16 cellular contexts compared by ENCODE assay signal in genomic region chr2:52294628-52295027, GRCh38.
DNase-seq lines count a peak whose midpoint lies in the region; ATAC-seq and TF ChIP-seq lines count a peak whose summit lies in the region.
"Had no signal": no experiment of that assay in that cellular context is flagged by ENCODE, and none has a peak within 500 bp of the region (broad histone marks: within the 10 kb centered on the region; RNA-seq: fewer than 3 reads in every experiment).

No MANE protein-coding gene starts in this region.

- no peak overlapping the region for H3K27ac ChIP-seq in ACC112 (ENCODE audit: low read depth, low read length)
- H3K27ac ChIP-seq in GM23338 (ENCODE audit: low read depth), result no peak overlapping the region
- no peak overlapping the region for H3K27ac ChIP-seq in foreskin keratinocyte
- H3K27ac ChIP-seq: A549, GM23248 had no signal

- TF ChIP-seq CTCF in GM23338 (conservative IDR thresholded peaks at IDR 0.05; ENCODE audit: low read depth in 2 of 2) (no peak), foreskin keratinocyte (conservative IDR thresholded peaks at IDR 0.05) (no peak)

- H3K27ac Mint-ChIP-seq in GM23338, result peak overlapping the region; percentile 45; the same call in 1 of the 2 replicates
- H3K27ac Mint-ChIP-seq: CD4-positive, alpha-beta memory T cell had no signal

- ATAC-seq in GM23338, result no peak
- ATAC-seq in foreskin keratinocyte, result no peak
- no peak for ATAC-seq in SK-N-SH treated with all-trans-retinoic acid at 6 μM for 48 hours
- ATAC-seq: A549 had no signal

- H3F3A ChIP-seq in GM23338 (replicated peaks; ENCODE audit: low read depth), result no peaks in the 10 kb centered on the region

- no peaks in the 10 kb centered on the region for H4K20me1 ChIP-seq in GM23338 (replicated peaks; ENCODE audit: insufficient read depth)

- no peaks in the 10 kb centered on the region for H3K4me1 ChIP-seq in ACC112 (ENCODE audit: control insufficient read depth, insufficient read depth, low read length, unreplicated experiment)
- H3K4me1 ChIP-seq in GM23338 (ENCODE audit: insufficient read depth), result peaks cover 43% of the 10 kb centered on the region
- H3K4me1 ChIP-seq in foreskin keratinocyte, result no peaks in the 10 kb centered on the region
- H3K4me1 ChIP-seq: A549, Caco-2 had no signal

- H3K4me3 Mint-ChIP-seq in GM23338, result no peak overlapping the region
- H3K4me3 Mint-ChIP-seq: CD4-positive, alpha-beta memory T cell had no signal

- in situ Hi-C loops in SK-MEL-5 (cut with HindIII; ENCODE audit: low pct_unique_long_range_greater_than_20kb, low sequenced_read_pairs), result no loop called here

- H3K9me2 ChIP-seq in GM23338 (ENCODE audit: insufficient read depth), result no peaks in the 10 kb centered on the region

- DNase-seq in GM23338 (ENCODE audit: low spot score), result no peak
- peak; percentile 90 for DNase-seq in SK-MEL-5 (ENCODE audit: low read depth, low spot score)
- peak; percentile 28 for DNase-seq in foreskin melanocyte
- no peak for DNase-seq in activated CD8-positive, alpha-beta memory T cell treated with anti-CD3 and anti-CD28 coated beads, Interleukin-2, amount 50 U/mL, for 4 hours
- DNase-seq in foreskin keratinocyte, result no peak
- DNase-seq: 8988T; C1 segment of cervical spinal cord; Caco-2; CD4-positive, alpha-beta memory T cell; DMS153; DND-41; GM23248 had no signal

- peaks cover 36% of the 10 kb centered on the region for H3K4me1 Mint-ChIP-seq in GM23338
- H3K4me1 Mint-ChIP-seq: CD4-positive, alpha-beta memory T cell had no signal

- H3K27me3 ChIP-seq in ACC112 (ENCODE audit: insufficient read depth, low read length), result no peaks in the 10 kb centered on the region
- no peaks in the 10 kb centered on the region for H3K27me3 ChIP-seq in GM23338 (ENCODE audit: insufficient read depth)
- no peaks in the 10 kb centered on the region for H3K27me3 ChIP-seq in foreskin keratinocyte

- H3K9me3 Mint-ChIP-seq in GM23338, result peaks cover 17% of the 10 kb centered on the region

- no peak overlapping the region for H3K4me2 ChIP-seq in GM23338
- H3K4me2 ChIP-seq: A549 had no signal

- H3K79me2 ChIP-seq in ACC112 (ENCODE audit: control insufficient read depth, insufficient read depth, low read length, unreplicated experiment), result no peaks in the 10 kb centered on the region
- H3K79me2 ChIP-seq in GM23338 (replicated peaks; ENCODE audit: insufficient read depth), result no peaks in the 10 kb centered on the region

- H3K36me3 ChIP-seq in ACC112 (ENCODE audit: insufficient read depth, low read length) (no peaks in the 10 kb centered on the region), GM23338 (ENCODE audit: insufficient read depth) (no peaks in the 10 kb centered on the region)
- H3K36me3 ChIP-seq: HAP-1 had no signal

- no peaks in the 10 kb centered on the region for H3K27me3 Mint-ChIP-seq in GM23338 (ENCODE audit: insufficient read depth, low read depth, poor library complexity)
- H3K27me3 Mint-ChIP-seq: CD4-positive, alpha-beta memory T cell had no signal

- H2AFZ ChIP-seq in ACC112 (ENCODE audit: low read length, unreplicated experiment) (peak overlapping the region; percentile 12), GM23338 (no peak overlapping the region; the same call in 1 of the 2 replicates)
- H2AFZ ChIP-seq: GM23248 had no signal

- H3K4me3 ChIP-seq in ACC112 (ENCODE audit: low read depth, low read length), result no peak overlapping the region
- no peak overlapping the region for H3K4me3 ChIP-seq in GM23338
- H3K4me3 ChIP-seq: A549, GM23248, HAP-1 had no signal

- peaks cover 17% of the 10 kb centered on the region for H3K36me3 Mint-ChIP-seq in GM23338 (ENCODE audit: low read depth)
- H3K36me3 Mint-ChIP-seq: CD4-positive, alpha-beta memory T cell had no signal

TF ChIP-seq in GM23338, 12 proteins besides CTCF, POLR2A, EP300 and RAD21:
- TF ChIP-seq EZH2phosphoT487 (IDR thresholded peaks at IDR 0.05; ENCODE audit: unreplicated experiment), result no peak

TF ChIP-seq in SK-N-SH treated with all-trans-retinoic acid at 6 μM for 48 hours, 23 proteins besides CTCF, POLR2A, EP300 and RAD21 (continues in another document):
- TF ChIP-seq ISL1 (CRISPR knock-in tag; IDR thresholded peaks at IDR 0.05) (no peak), ESRRG (CRISPR knock-in tag; IDR thresholded peaks at IDR 0.05) (no peak), TSHZ2 (CRISPR knock-in tag; IDR thresholded peaks at IDR 0.05) (no peak), ARNTL (CRISPR knock-in tag; IDR thresholded peaks at IDR 0.05; ENCODE audit: borderline replicate concordance, low read depth) (no peak), CREB5 (CRISPR knock-in tag; IDR thresholded peaks at IDR 0.05; ENCODE audit: low read depth) (no peak), CSRNP3 (CRISPR knock-in tag; IDR thresholded peaks at IDR 0.05) (no peak), SNAI2 (CRISPR knock-in tag; IDR thresholded peaks at IDR 0.05) (no peak), PATZ1 (CRISPR knock-in tag; IDR thresholded peaks at IDR 0.05; ENCODE audit: borderline replicate concordance) (no peak), ZFP30 (CRISPR knock-in tag; IDR thresholded peaks at IDR 0.05) (no peak), GLIS3 (CRISPR knock-in tag; IDR thresholded peaks at IDR 0.05) (no peak), TCF4 (CRISPR knock-in tag; IDR thresholded peaks at IDR 0.05; ENCODE audit: borderline replicate concordance) (no peak), RARB (CRISPR knock-in tag; IDR thresholded peaks at IDR 0.05) (no peak), ZNF8 (CRISPR knock-in tag; IDR thresholded peaks at IDR 0.05) (no peak), ZC3H10 (CRISPR knock-in tag; IDR thresholded peaks at IDR 0.05) (no peak)

Comparison
In these comparisons a context has a peak if more than half of its experiments do, and no peak if none do; other contexts are left out.
1. DNase-seq: peak in SK-MEL-5 (single experiment) and foreskin melanocyte (single experiment); none in GM23338 (single experiment), activated CD8-positive, alpha-beta memory T cell treated with anti-CD3 and anti-CD28 coated beads, Interleukin-2, amount 50 U/mL, for 4 hours (single experiment) and foreskin keratinocyte (0 of 2).